10 cellular contexts compared by ENCODE assay signal in genomic region chr1:157961805-157962762, GRCh38. TPM values are rescaled to one million over a fixed set of nuclear protein-coding genes. Genes with fewer than 3 reads are reported as not detected.
DNase-seq lines count a peak whose midpoint lies in the region; ATAC-seq and TF ChIP-seq lines count a peak whose summit lies in the region.
"Had no signal": no experiment of that assay in that cellular context is flagged by ENCODE, and none has a peak within 500 bp of the region (broad histone marks: within the 10 kb centered on the region; RNA-seq: fewer than 3 reads in every experiment).

No MANE protein-coding gene starts in this region.

- no peaks in the 10 kb centered on the region for H3K4me1 Mint-ChIP-seq in activated T-helper 1 cell treated with anti-CD3 and anti-CD28 coated beads, Interleukin-12 subunit alpha, Interleukin-12 subunit beta, Interleukin-2, Interleukin-4 antibody, amounts not matched to agents 30 ng/mL and 10 ng/mL and 1 ng/mL, durations not matched to agents 14 hours and 24 hours and 36 hours (ENCODE audit: low read depth)

- no peak overlapping the region for H3K4me3 ChIP-seq in psoas muscle
- H3K4me3 ChIP-seq: lung had no signal

- ATAC-seq in GM18520 (IDR thresholded peaks at IDR 0.05; ENCODE audit: unreplicated experiment), result peak; percentile 61
- no peak for ATAC-seq in psoas muscle

- H3K27me3 Mint-ChIP-seq in activated T-helper 1 cell treated with anti-CD3 and anti-CD28 coated beads, Interleukin-12 subunit alpha, Interleukin-12 subunit beta, Interleukin-2, Interleukin-4 antibody, amounts not matched to agents 30 ng/mL and 10 ng/mL and 1 ng/mL, durations not matched to agents 14 hours and 24 hours and 36 hours (ENCODE audit: insufficient read depth), result peaks cover 3% of the 10 kb centered on the region

- H3K36me3 ChIP-seq in psoas muscle (ENCODE audit: insufficient read depth in 1 of 2, low read depth in 1 of 2), result no peaks in the 10 kb centered on the region

- H3K27ac Mint-ChIP-seq in activated T-helper 1 cell treated with anti-CD3 and anti-CD28 coated beads, Interleukin-12 subunit alpha, Interleukin-12 subunit beta, Interleukin-2, Interleukin-4 antibody, amounts not matched to agents 30 ng/mL and 10 ng/mL and 1 ng/mL, durations not matched to agents 14 hours and 24 hours and 36 hours, result no peak overlapping the region

- no peaks in the 10 kb centered on the region for H3K9me3 Mint-ChIP-seq in activated T-helper 1 cell treated with anti-CD3 and anti-CD28 coated beads, Interleukin-12 subunit alpha, Interleukin-12 subunit beta, Interleukin-2, Interleukin-4 antibody, amounts not matched to agents 30 ng/mL and 10 ng/mL and 1 ng/mL, durations not matched to agents 14 hours and 24 hours and 36 hours

- peak; percentile 89 for DNase-seq in A172 (ENCODE audit: low spot score)
- peak; percentile 86 for DNase-seq in NCI-H226
- peak; percentile 6 for DNase-seq in fibroblast of gingiva (ENCODE audit: low read depth)
- DNase-seq in stimulated activated CD8-positive, alpha-beta memory T cell treated with anti-CD3 and anti-CD28 coated beads, Interleukin-4, amount 100 ng/mL, for 48 hours, result no peak
- DNase-seq in psoas muscle, result no peak
- DNase-seq in activated T-helper 1 cell treated with anti-CD3 and anti-CD28 coated beads, Interleukin-12 subunit alpha, Interleukin-12 subunit beta, Interleukin-2, Interleukin-4 antibody, amounts not matched to agents 30 ng/mL and 10 ng/mL and 1 ng/mL, durations not matched to agents 14 hours and 24 hours and 36 hours (ENCODE audit: low spot score), result no peak
- no peak for DNase-seq in activated CD4-positive, CD25-positive, alpha-beta regulatory T cell (lab: John Stamatoyannopoulos, UW)
- DNase-seq: NCI-H1417 had no signal

- intact Hi-C loops in psoas muscle (cut with DNase I), result loop anchor here in 1 of 2 donors (5.0 kb wide), 1 partner anchor 160 kb away; no protein-coding TSS in a partner anchor
- intact Hi-C loops in activated T-helper 1 cell treated with anti-CD3 and anti-CD28 coated beads, Interleukin-12 subunit alpha, Interleukin-12 subunit beta, Interleukin-2, Interleukin-4 antibody, amounts not matched to agents 30 ng/mL and 10 ng/mL and 1 ng/mL, durations not matched to agents 14 hours and 24 hours and 36 hours (cut with micrococcal nuclease), result no loop called here

- no peaks in the 10 kb centered on the region for H3K36me3 Mint-ChIP-seq in activated T-helper 1 cell treated with anti-CD3 and anti-CD28 coated beads, Interleukin-12 subunit alpha, Interleukin-12 subunit beta, Interleukin-2, Interleukin-4 antibody, amounts not matched to agents 30 ng/mL and 10 ng/mL and 1 ng/mL, durations not matched to agents 14 hours and 24 hours and 36 hours (ENCODE audit: low read depth)

- H3K4me3 Mint-ChIP-seq in activated T-helper 1 cell treated with anti-CD3 and anti-CD28 coated beads, Interleukin-12 subunit alpha, Interleukin-12 subunit beta, Interleukin-2, Interleukin-4 antibody, amounts not matched to agents 30 ng/mL and 10 ng/mL and 1 ng/mL, durations not matched to agents 14 hours and 24 hours and 36 hours, result no peak overlapping the region

- H3K9me3 ChIP-seq in psoas muscle, result no peaks in the 10 kb centered on the region

- WGBS in psoas muscle, 3 donors, result 47 to 49% (median 49%) methylated on average over 11 of the region's 11 CpGs

- H3K27me3 ChIP-seq in psoas muscle (ENCODE audit: insufficient read depth in 3 of 3, low read length in 2 of 3), result peaks cover 0 to 9% (median 0%) of the 10 kb centered on the region in 3 donors

- no peaks in the 10 kb centered on the region for H3K4me1 ChIP-seq in psoas muscle

- H3K27ac ChIP-seq in psoas muscle, result no peak overlapping the region

- no peak for TF ChIP-seq CTCF in psoas muscle (IDR thresholded peaks at IDR 0.05)

RNA-seq across cellular contexts. Expression of gene KIRREL1, which starts 31.4 kb away (rescaled TPM):
- 145 and 179 TPM in 2 replicates for total RNA-seq in A172 (2014; rRNA removed; shearing (Covaris generic))
- 1 to 10 TPM; 4.3 to 7.6 (median 6.4) TPM for total RNA-seq in psoas muscle
- 1 to 10 TPM; 1.3 to 2.2 (median 1.8) TPM for polyA plus RNA-seq in psoas muscle
- total RNA-seq in activated T-helper 1 cell treated with anti-CD3 and anti-CD28 coated beads, Interleukin-12 subunit alpha, Interleukin-12 subunit beta, Interleukin-2, Interleukin-4 antibody, amounts not matched to agents 30 ng/mL and 10 ng/mL and 1 ng/mL, durations not matched to agents 14 hours and 24 hours and 36 hours, result not detected in 2 replicates

Comparison
In these comparisons a context has a peak if more than half of its experiments do, and no peak if none do; other contexts are left out.
1. DNase-seq: peak in A172 (single experiment), NCI-H226 (single experiment) and fibroblast of gingiva (single experiment); none in stimulated activated CD8-positive, alpha-beta memory T cell treated with anti-CD3 and anti-CD28 coated beads, Interleukin-4, amount 100 ng/mL, for 48 hours (single experiment), psoas muscle (0 of 2), activated T-helper 1 cell treated with anti-CD3 and anti-CD28 coated beads, Interleukin-12 subunit alpha, Interleukin-12 subunit beta, Interleukin-2, Interleukin-4 antibody, amounts not matched to agents 30 ng/mL and 10 ng/mL and 1 ng/mL, durations not matched to agents 14 hours and 24 hours and 36 hours (single experiment) and activated CD4-positive, CD25-positive, alpha-beta regulatory T cell (0 of 4).
2. RNA of gene KIRREL1, which starts 31.4 kb away (total RNA-seq): 145 to 179 TPM in A172; 4.3 to 7.6 TPM in psoas muscle and not detected in activated T-helper 1 cell treated with anti-CD3 and anti-CD28 coated beads, Interleukin-12 subunit alpha, Interleukin-12 subunit beta, Interleukin-2, Interleukin-4 antibody, amounts not matched to agents 30 ng/mL and 10 ng/mL and 1 ng/mL, durations not matched to agents 14 hours and 24 hours and 36 hours; every median in the first group is over 10 times any median in the second.